ENCODE assay signal across 8 cellular contexts in genomic region chr19:49801966-49802661, GRCh38. TPM values are rescaled to one million over a fixed set of nuclear protein-coding genes. Genes with fewer than 3 reads are reported as not detected.
DNase-seq lines count a peak whose midpoint lies in the region; TF ChIP-seq lines count a peak whose summit lies in the region.

No MANE protein-coding gene starts in this region.

- DNase-seq in BE2C (peak; percentile 95), NCI-H2196 treated with DMSO at 0.1 percent for 48 hours (lab: John Stamatoyannopoulos, UW; ENCODE audit: unreplicated experiment) (peak; percentile 87), cerebellum (ENCODE audit: low spot score) (peak; percentile 96), testis (peak; percentile 97)
- no peak for DNase-seq in stimulated activated CD4-positive, alpha-beta T cell treated with anti-CD3 and anti-CD28 coated beads, Interleukin-2, amount 100 ng/mL, for 24 hours
- DNase-seq in activated naive CD4-positive, alpha-beta T cell (lab: John Stamatoyannopoulos, UW), result no peak
- no peak for DNase-seq in activated T-cell treated with anti-CD3 and anti-CD28 coated beads, Interleukin-2, amount 50 U/mL, for 24 hours

- WGBS in testis, 2 donors, result 19 to 21% methylated on average over 21 to 38 of the region's 38 CpGs

- peak overlapping the region; percentile 35 for H3K27ac ChIP-seq in layer of hippocampus (ENCODE audit: low read depth, low read length)
- peak overlapping the region; percentile 75 to 77 for H3K27ac ChIP-seq in testis

- no peak overlapping the region for H3K4me3 Mint-ChIP-seq in activated T-cell treated with anti-CD3 and anti-CD28 coated beads, Interleukin-2, amount 50 U/mL, for 24 hours

- no peaks in the 10 kb centered on the region for H3K27me3 Mint-ChIP-seq in activated T-cell treated with anti-CD3 and anti-CD28 coated beads, Interleukin-2, amount 50 U/mL, for 24 hours

- H3K36me3 ChIP-seq in BE2C (peaks cover 11% of the 10 kb centered on the region), testis (ENCODE audit: low read depth, missing control alignments) (no peaks in the 10 kb centered on the region)

- H3K27ac Mint-ChIP-seq in activated T-cell treated with anti-CD3 and anti-CD28 coated beads, Interleukin-2, amount 50 U/mL, for 24 hours, result no peak overlapping the region

- H3K4me1 ChIP-seq in BE2C (peaks cover 4% of the 10 kb centered on the region), testis (peaks cover 18% of the 10 kb centered on the region)

- peaks cover 81% of the 10 kb centered on the region for H3K36me3 Mint-ChIP-seq in activated T-cell treated with anti-CD3 and anti-CD28 coated beads, Interleukin-2, amount 50 U/mL, for 24 hours (ENCODE audit: low read depth)

- H3K4me1 Mint-ChIP-seq in activated T-cell treated with anti-CD3 and anti-CD28 coated beads, Interleukin-2, amount 50 U/mL, for 24 hours (ENCODE audit: low read depth), result no peaks in the 10 kb centered on the region

- H3K27me3 ChIP-seq in BE2C, result no peaks in the 10 kb centered on the region
- no peaks in the 10 kb centered on the region for H3K27me3 ChIP-seq in layer of hippocampus (ENCODE audit: control insufficient read depth, insufficient read depth, low read length)
- no peaks in the 10 kb centered on the region for H3K27me3 ChIP-seq in testis

- no peaks in the 10 kb centered on the region for H3K9me3 ChIP-seq in BE2C
- H3K9me3 ChIP-seq in testis, result no peaks in the 10 kb centered on the region

- intact Hi-C loops in testis (cut with DNase I; ENCODE audit: low total_unique reads), result no loop called here

- TF ChIP-seq CTCF in BE2C (IDR thresholded peaks at IDR 0.05; ENCODE audit: low read depth, low read length), result peak; percentile 34; the same call in 1 of the 2 replicates
- peak; percentile 22 to 42 (median 38) for TF ChIP-seq CTCF in testis (IDR thresholded peaks at IDR 0.05)

- H3K4me3 ChIP-seq in BE2C (ENCODE audit: low read depth, low read length), result peak overlapping the region; percentile 74
- H3K4me3 ChIP-seq in testis, result peak overlapping the region; percentile 41 to 48

- H3K9me3 Mint-ChIP-seq in activated T-cell treated with anti-CD3 and anti-CD28 coated beads, Interleukin-2, amount 50 U/mL, for 24 hours, result no peaks in the 10 kb centered on the region

- TF ChIP-seq POLR2A in testis (IDR thresholded peaks at IDR 0.05), result no peak

RNA-seq across cellular contexts. Expression of gene FUZ, which starts 11.0 kb away (rescaled TPM):
- 14.6 TPM for polyA plus RNA-seq in BE2C (2012; ENCODE audit: insufficient read depth, insufficient read length, low read depth)
- 15.3 TPM for total RNA-seq in cerebellum
- 100 to 1,000 TPM in 1 of 2 donors, 10 to 100 TPM in 1; 56.0 to 101 TPM for total RNA-seq in testis
- 98.0 TPM for polyA plus RNA-seq in testis (ENCODE audit: insufficient read depth, low read depth, low replicate concordance)

RNA-seq across cellular contexts. Expression of gene MED25, which starts 16.0 kb away (rescaled TPM):
- polyA plus RNA-seq in BE2C (2012; ENCODE audit: insufficient read depth, insufficient read length, low read depth), result 38.0 TPM
- total RNA-seq in cerebellum (21.6 TPM), testis (100 to 1,000 TPM; 244 to 246 TPM)
- polyA plus RNA-seq in testis (ENCODE audit: insufficient read depth, low read depth, low replicate concordance), result 156 TPM

RNA-seq across cellular contexts. Expression of gene AP2A1, which starts 35.3 kb away (rescaled TPM):
- 51.6 TPM for polyA plus RNA-seq in BE2C (2012; ENCODE audit: insufficient read depth, insufficient read length, low read depth)
- total RNA-seq in cerebellum (45.5 TPM), testis (100 to 1,000 TPM; 301 to 358 TPM)
- polyA plus RNA-seq in testis (ENCODE audit: insufficient read depth, low read depth, low replicate concordance), result 226 TPM

RNA-seq across cellular contexts. Expression of gene TSKS, which starts 39.0 kb away (rescaled TPM):
- 0.56 TPM for polyA plus RNA-seq in BE2C (2012; ENCODE audit: insufficient read depth, insufficient read length, low read depth)
- total RNA-seq in cerebellum (not detected), testis (100 to 1,000 TPM in 1 of 2 donors, 10 to 100 TPM in 1; 65.3 to 101 TPM)
- 137 TPM for polyA plus RNA-seq in testis (ENCODE audit: insufficient read depth, low read depth, low replicate concordance)

RNA-seq across cellular contexts. Expression of gene PTOV1, which starts 48.8 kb away (rescaled TPM):
- polyA plus RNA-seq in BE2C (2012; ENCODE audit: insufficient read depth, insufficient read length, low read depth), result 252 TPM
- total RNA-seq in cerebellum (86.3 TPM), testis (100 to 1,000 TPM; 257 to 260 TPM)
- 235 TPM for polyA plus RNA-seq in testis (ENCODE audit: insufficient read depth, low read depth, low replicate concordance)

Comparison
In these comparisons a context has a peak if more than half of its experiments do, and no peak if none do; other contexts are left out.
1. DNase-seq: peak in BE2C (single experiment), NCI-H2196 treated with DMSO at 0.1 percent for 48 hours (single experiment), cerebellum (single experiment) and testis (single experiment); none in stimulated activated CD4-positive, alpha-beta T cell treated with anti-CD3 and anti-CD28 coated beads, Interleukin-2, amount 100 ng/mL, for 24 hours (0 of 2), activated naive CD4-positive, alpha-beta T cell (0 of 4) and activated T-cell treated with anti-CD3 and anti-CD28 coated beads, Interleukin-2, amount 50 U/mL, for 24 hours (single experiment).
2. RNA of gene MED25, which starts 16.0 kb away (total RNA-seq): 244 to 246 TPM in testis; 21.6 TPM in cerebellum (single experiment); every median in the first group is over 10 times any median in the second.